Comparison of ENCODE assay signal across 1 cellular context in the genomic region with DNA sequence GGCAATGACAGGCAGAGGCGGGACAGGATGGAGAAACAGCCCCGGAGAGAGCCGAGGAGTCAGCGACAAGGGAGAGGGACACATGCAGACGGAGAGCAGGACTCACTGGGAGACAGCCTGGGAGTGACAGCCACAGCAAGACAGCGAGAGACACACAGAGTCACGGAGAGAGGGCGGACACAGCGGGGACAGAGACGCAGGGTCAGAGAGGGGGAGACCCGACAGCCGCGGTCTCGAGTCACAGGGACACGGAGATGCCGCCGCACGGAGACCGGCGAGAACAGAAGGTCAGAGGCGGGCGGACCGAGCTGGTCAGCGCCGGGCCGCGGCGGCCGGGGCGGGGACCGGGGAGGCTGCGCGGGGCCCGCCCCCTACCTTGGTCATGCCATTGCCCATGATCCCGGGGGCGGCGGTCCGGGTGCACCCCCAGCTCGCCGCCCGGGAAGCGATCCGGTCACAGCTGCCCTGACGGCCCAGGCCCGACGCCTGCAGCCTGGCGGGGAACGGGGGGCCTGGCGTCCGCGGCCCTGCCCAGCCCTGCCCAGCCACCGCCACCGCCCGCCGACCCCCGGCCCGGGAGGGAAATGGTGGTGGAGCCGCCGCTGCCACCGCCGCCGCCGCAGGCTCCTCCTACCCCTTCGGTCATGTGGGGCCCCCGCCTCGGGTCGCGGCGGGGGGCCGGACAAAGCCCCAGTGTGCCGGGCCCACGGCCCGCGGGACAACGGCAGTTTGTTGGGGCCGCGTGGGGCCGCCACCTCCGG.
TF ChIP-seq lines count a peak whose summit lies in the region.

Gene DUSP15 (minus strand): TSS at position 586 of the 761 bp plus-strand sequence. CDS start 190 bp downstream, at position 396.
A gene with protein sequence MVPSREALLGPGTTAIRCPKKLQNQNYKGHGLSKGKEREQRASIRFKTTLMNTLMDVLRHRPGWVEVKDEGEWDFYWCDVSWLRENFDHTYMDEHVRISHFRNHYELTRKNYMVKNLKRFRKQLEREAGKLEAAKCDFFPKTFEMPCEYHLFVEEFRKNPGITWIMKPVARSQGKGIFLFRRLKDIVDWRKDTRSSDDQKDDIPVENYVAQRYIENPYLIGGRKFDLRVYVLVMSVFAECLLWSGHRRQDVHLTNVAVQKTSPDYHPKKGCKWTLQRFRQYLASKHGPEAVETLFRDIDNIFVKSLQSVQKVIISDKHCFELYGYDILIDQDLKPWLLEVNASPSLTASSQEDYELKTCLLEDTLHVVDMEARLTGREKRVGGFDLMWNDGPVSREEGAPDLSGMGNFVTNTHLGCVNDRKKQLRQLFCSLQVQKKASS (plus strand): TSS at position 693 of the 761 bp plus-strand sequence. CDS start 493 bp downstream, outside the sequence.

TF ChIP-seq in HepG2, 621 proteins besides CTCF, POLR2A, EP300 and RAD21 (continues in another document):
- no peak for TF ChIP-seq ZNF557 (CRISPR knock-in tag; IDR thresholded peaks at IDR 0.05)
- TF ChIP-seq ZNF296 (CRISPR knock-in tag; conservative IDR thresholded peaks at IDR 0.05), result 0 out of 2 replicates have a peak, but pooled peaks have one; percentile 11
- TF ChIP-seq POLR2G (IDR thresholded peaks at IDR 0.05; ENCODE audit: low read depth, low read length), result no peak
- TF ChIP-seq MZF1 (CRISPR knock-in tag; IDR thresholded peaks at IDR 0.05; ENCODE audit: borderline replicate concordance), result 0 out of 2 replicates have a peak, but pooled peaks have one; percentile 53
- peak; percentile 44; the same call in 1 of the 2 replicates for TF ChIP-seq MXD4 (CRISPR knock-in tag; IDR thresholded peaks at IDR 0.05)
- TF ChIP-seq ZFP91 (CRISPR knock-in tag; IDR thresholded peaks at IDR 0.05; ENCODE audit: borderline replicate concordance), result 0 out of 2 replicates have a peak, but pooled peaks have one; percentile 32
- peak; percentile 63; the same call in 1 of the 2 replicates for TF ChIP-seq KDM5B (CRISPR knock-in tag; IDR thresholded peaks at IDR 0.05; ENCODE audit: borderline replicate concordance)
- TF ChIP-seq CC2D1A (CRISPR knock-in tag; IDR thresholded peaks at IDR 0.05), result no peak
- no peak for TF ChIP-seq ZBTB21 (CRISPR knock-in tag; IDR thresholded peaks at IDR 0.05)
- TF ChIP-seq HES4 (CRISPR knock-in tag; IDR thresholded peaks at IDR 0.05; ENCODE audit: borderline replicate concordance), result peak; percentile 74
- TF ChIP-seq, protein P1, sequence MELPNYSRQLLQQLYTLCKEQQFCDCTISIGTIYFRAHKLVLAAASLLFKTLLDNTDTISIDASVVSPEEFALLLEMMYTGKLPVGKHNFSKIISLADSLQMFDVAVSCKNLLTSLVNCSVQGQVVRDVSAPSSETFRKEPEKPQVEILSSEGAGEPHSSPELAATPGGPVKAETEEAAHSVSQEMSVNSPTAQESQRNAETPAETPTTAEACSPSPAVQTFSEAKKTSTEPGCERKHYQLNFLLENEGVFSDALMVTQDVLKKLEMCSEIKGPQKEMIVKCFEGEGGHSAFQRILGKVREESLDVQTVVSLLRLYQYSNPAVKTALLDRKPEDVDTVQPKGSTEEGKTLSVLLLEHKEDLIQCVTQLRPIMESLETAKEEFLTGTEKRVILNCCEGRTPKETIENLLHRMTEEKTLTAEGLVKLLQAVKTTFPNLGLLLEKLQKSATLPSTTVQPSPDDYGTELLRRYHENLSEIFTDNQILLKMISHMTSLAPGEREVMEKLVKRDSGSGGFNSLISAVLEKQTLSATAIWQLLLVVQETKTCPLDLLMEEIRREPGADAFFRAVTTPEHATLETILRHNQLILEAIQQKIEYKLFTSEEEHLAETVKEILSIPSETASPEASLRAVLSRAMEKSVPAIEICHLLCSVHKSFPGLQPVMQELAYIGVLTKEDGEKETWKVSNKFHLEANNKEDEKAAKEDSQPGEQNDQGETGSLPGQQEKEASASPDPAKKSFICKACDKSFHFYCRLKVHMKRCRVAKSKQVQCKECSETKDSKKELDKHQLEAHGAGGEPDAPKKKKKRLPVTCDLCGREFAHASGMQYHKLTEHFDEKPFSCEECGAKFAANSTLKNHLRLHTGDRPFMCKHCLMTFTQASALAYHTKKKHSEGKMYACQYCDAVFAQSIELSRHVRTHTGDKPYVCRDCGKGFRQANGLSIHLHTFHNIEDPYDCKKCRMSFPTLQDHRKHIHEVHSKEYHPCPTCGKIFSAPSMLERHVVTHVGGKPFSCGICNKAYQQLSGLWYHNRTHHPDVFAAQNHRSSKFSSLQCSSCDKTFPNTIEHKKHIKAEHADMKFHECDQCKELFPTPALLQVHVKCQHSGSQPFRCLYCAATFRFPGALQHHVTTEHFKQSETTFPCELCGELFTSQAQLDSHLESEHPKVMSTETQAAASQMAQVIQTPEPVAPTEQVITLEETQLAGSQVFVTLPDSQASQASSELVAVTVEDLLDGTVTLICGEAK (IDR thresholded peaks at IDR 0.05), result no peak
- TF ChIP-seq, protein P1 (CRISPR knock-in tag; IDR thresholded peaks at IDR 0.05), result no peak
- 0 out of 2 replicates have a peak, but pooled peaks have one; percentile 37 for TF ChIP-seq ZNF543 (CRISPR knock-in tag; IDR thresholded peaks at IDR 0.05)
- peak; percentile 56; the same call in 1 of the 2 replicates for TF ChIP-seq ZNF710 (CRISPR knock-in tag; IDR thresholded peaks at IDR 0.05; ENCODE audit: borderline replicate concordance)
- TF ChIP-seq, protein P2, sequence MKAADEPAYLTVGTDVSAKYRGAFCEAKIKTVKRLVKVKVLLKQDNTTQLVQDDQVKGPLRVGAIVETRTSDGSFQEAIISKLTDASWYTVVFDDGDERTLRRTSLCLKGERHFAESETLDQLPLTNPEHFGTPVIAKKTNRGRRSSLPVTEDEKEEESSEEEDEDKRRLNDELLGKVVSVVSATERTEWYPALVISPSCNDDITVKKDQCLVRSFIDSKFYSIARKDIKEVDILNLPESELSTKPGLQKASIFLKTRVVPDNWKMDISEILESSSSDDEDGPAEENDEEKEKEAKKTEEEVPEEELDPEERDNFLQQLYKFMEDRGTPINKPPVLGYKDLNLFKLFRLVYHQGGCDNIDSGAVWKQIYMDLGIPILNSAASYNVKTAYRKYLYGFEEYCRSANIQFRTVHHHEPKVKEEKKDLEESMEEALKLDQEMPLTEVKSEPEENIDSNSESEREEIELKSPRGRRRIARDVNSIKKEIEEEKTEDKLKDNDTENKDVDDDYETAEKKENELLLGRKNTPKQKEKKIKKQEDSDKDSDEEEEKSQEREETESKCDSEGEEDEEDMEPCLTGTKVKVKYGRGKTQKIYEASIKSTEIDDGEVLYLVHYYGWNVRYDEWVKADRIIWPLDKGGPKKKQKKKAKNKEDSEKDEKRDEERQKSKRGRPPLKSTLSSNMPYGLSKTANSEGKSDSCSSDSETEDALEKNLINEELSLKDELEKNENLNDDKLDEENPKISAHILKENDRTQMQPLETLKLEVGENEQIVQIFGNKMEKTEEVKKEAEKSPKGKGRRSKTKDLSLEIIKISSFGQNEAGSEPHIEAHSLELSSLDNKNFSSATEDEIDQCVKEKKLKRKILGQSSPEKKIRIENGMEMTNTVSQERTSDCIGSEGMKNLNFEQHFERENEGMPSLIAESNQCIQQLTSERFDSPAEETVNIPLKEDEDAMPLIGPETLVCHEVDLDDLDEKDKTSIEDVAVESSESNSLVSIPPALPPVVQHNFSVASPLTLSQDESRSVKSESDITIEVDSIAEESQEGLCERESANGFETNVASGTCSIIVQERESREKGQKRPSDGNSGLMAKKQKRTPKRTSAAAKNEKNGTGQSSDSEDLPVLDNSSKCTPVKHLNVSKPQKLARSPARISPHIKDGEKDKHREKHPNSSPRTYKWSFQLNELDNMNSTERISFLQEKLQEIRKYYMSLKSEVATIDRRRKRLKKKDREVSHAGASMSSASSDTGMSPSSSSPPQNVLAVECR (CRISPR knock-in tag; IDR thresholded peaks at IDR 0.05; ENCODE audit: borderline replicate concordance), result peak; percentile 44; the same call in 1 of the 2 replicates
- TF ChIP-seq ZMYM3 (CRISPR knock-in tag; IDR thresholded peaks at IDR 0.05), result 0 out of 2 replicates have a peak, but pooled peaks have one; percentile 40
- 0 out of 2 replicates have a peak, but pooled peaks have one; percentile 30 for TF ChIP-seq ZNF142 (CRISPR knock-in tag; IDR thresholded peaks at IDR 0.05)
